ENCODE assay signal across 17 cellular contexts in genomic region chr2:207635468-207636200, GRCh38. TPM values are rescaled to one million over a fixed set of nuclear protein-coding genes. Genes with fewer than 3 reads are reported as not detected.
DNase-seq lines count a peak whose midpoint lies in the region; ATAC-seq and TF ChIP-seq lines count a peak whose summit lies in the region.
"Had no signal": no experiment of that assay in that cellular context is flagged by ENCODE, and none has a peak within 500 bp of the region (broad histone marks: within the 10 kb centered on the region; RNA-seq: fewer than 3 reads in every experiment).

No MANE protein-coding gene starts in this region.

- peaks cover 4% of the 10 kb centered on the region for H3K4me1 Mint-ChIP-seq in memory B cell
- H3K4me1 Mint-ChIP-seq: activated T-helper 17 cell treated with anti-CD3 and anti-CD28 coated beads, Interleukin-2, amount 50 U/mL, for 72 hours had no signal

- peaks cover 41% of the 10 kb centered on the region for H3F3A ChIP-seq in PC-9 (ENCODE audit: insufficient read depth, low read depth)

- POLR2A ChIA-PET in OCI-LY7 (lab: Charles Lee), result interaction anchor here (2.3 to 2.6 kb wide), 2 partner anchors 10 to 12 kb away, joined by 8 to 9 read pairs; partner anchors contain the start of gene METTL21A
- POLR2A ChIA-PET in PC-9 (lab: Charles Lee; ENCODE audit: unreplicated experiment), result interaction anchor here (0.6 kb wide), 1 partner anchor 19 kb away, joined by 6 read pairs; no protein-coding TSS in a partner anchor

- H3K27ac ChIP-seq in brain microvascular endothelial cell (no peak overlapping the region), OCI-LY7 (ENCODE audit: low read depth, low read length, poor library complexity, severe bottlenecking) (no peak overlapping the region), PC-9 (no peak overlapping the region)
- H3K27ac ChIP-seq: C4-2B had no signal

- in situ Hi-C loops in brain microvascular endothelial cell (cut with HindIII; ENCODE audit: low pct_ligation_motif_present, low sequenced_read_pairs), result no loop called here
- in situ Hi-C loops in GM13977 (cut with MboI; ENCODE audit: low pct_unique_long_range_greater_than_20kb, low sequenced_read_pairs, unreplicated experiment), result no loop called here

- ATAC-seq in memory B cell (ENCODE audit: low read depth), result peak; percentile 55
- ATAC-seq: activated CD8-positive, alpha-beta T cell treated with anti-CD3 and anti-CD28 coated beads, Interleukin-2, amount 10 ng/mL, durations not matched to agents 7 days and 5 days; activated T-helper 17 cell treated with anti-CD3 and anti-CD28 coated beads, Interleukin-2, amount 50 U/mL, for 72 hours had no signal

- H3K27me3 ChIP-seq in brain microvascular endothelial cell (replicated peaks) (no peaks in the 10 kb centered on the region), PC-9 (ENCODE audit: insufficient read depth, low read depth) (no peaks in the 10 kb centered on the region)

- H3K27ac Mint-ChIP-seq in memory B cell, result peak overlapping the region; percentile 62
- H3K27ac Mint-ChIP-seq: activated CD8-positive, alpha-beta T cell treated with anti-CD3 and anti-CD28 coated beads, Interleukin-2, amount 10 ng/mL, durations not matched to agents 7 days and 5 days; activated T-helper 17 cell treated with anti-CD3 and anti-CD28 coated beads, Interleukin-2, amount 50 U/mL, for 72 hours had no signal

- TF ChIP-seq CTCF in brain microvascular endothelial cell (IDR thresholded peaks at IDR 0.05; ENCODE audit: low read depth, low read length, missing control alignments), result peak; percentile 9
- no peak for TF ChIP-seq CTCF in GM13977 (IDR thresholded peaks at IDR 0.05; ENCODE audit: extremely low read depth, insufficient read depth, missing control alignments)
- no peak for TF ChIP-seq CTCF in OCI-LY7 (conservative IDR thresholded peaks at IDR 0.05; ENCODE audit: low read length)
- TF ChIP-seq CTCF in PC-9 (conservative IDR thresholded peaks at IDR 0.05), result no peak

- no peaks in the 10 kb centered on the region for H3K9me2 ChIP-seq in OCI-LY7 (ENCODE audit: insufficient read depth, low read length)
- no peaks in the 10 kb centered on the region for H3K9me2 ChIP-seq in PC-9 (ENCODE audit: insufficient read depth)

- H3K4me1 ChIP-seq in OCI-LY7 (ENCODE audit: insufficient read depth, low read length, poor library complexity, severe bottlenecking) (peaks cover 6% of the 10 kb centered on the region), PC-9 (replicated peaks; ENCODE audit: insufficient read depth) (peaks cover 45% of the 10 kb centered on the region)

- no peak overlapping the region for H3K4me3 ChIP-seq in brain microvascular endothelial cell (ENCODE audit: low read depth, low read length)
- no peak overlapping the region for H3K4me3 ChIP-seq in OCI-LY7 (ENCODE audit: low read depth, low read length, poor library complexity, severe bottlenecking)
- H3K4me3 ChIP-seq in PC-9, result no peak overlapping the region

- H3K79me2 ChIP-seq in OCI-LY7 (ENCODE audit: insufficient read depth, low read depth, low read length), result no peaks in the 10 kb centered on the region
- H3K79me2 ChIP-seq in PC-9 (ENCODE audit: low read depth), result no peaks in the 10 kb centered on the region

- DNase-seq in ELR (ENCODE audit: low read depth) (peak; percentile 84), MV-4-11 (lab: John Stamatoyannopoulos, UW) (peak; percentile 73), brain microvascular endothelial cell (peak; percentile 70), memory B cell (ENCODE audit: low spot score in 2 of 2) (no peak), GM13977 (ENCODE audit: low spot score) (no peak), OCI-LY7 (ENCODE audit: low spot score) (no peak), PC-9 (no peak)
- DNase-seq in activated T-cell treated with anti-CD3 and anti-CD28 coated beads, Interleukin-2, amount 50 U/mL, for 48 hours, result no peak
- DNase-seq: activated CD8-positive, alpha-beta T cell treated with anti-CD3 and anti-CD28 coated beads, Interleukin-2, amount 10 ng/mL, durations not matched to agents 7 days and 5 days; amygdala; DMS79; NCI-H187 treated with DMSO at 0.1 percent for 48 hours; NCI-H526 treated with DMSO at 0.1 percent for 48 hours; SHP77; stimulated activated CD4-positive, alpha-beta T cell treated with anti-CD3 and anti-CD28 coated beads, Interleukin-12 subunit alpha, Interleukin-12 subunit beta, amount 100 ng/mL, for 4 hours had no signal

- H3K9me3 ChIP-seq in OCI-LY7 (ENCODE audit: low read length) (peaks cover 9% of the 10 kb centered on the region), PC-9 (ENCODE audit: insufficient read depth, low read depth) (no peaks in the 10 kb centered on the region)

- intact Hi-C loops in OCI-LY7 (cut with micrococcal nuclease; ENCODE audit: unreplicated experiment), result no loop called here
- intact Hi-C loops in PC-9 (cut with micrococcal nuclease; ENCODE audit: unreplicated experiment), result no loop called here

- H3K36me3 Mint-ChIP-seq in memory B cell, result no peaks in the 10 kb centered on the region

- H4K20me1 ChIP-seq in OCI-LY7 (ENCODE audit: insufficient read depth, low read length) (no peaks in the 10 kb centered on the region), PC-9 (ENCODE audit: insufficient read depth) (no peaks in the 10 kb centered on the region)

- no peak overlapping the region for H3K4me2 ChIP-seq in OCI-LY7 (ENCODE audit: low read length)
- H3K4me2 ChIP-seq in PC-9, result no peak overlapping the region

- BruUV-seq in OCI-LY7 (replicated peaks; lab: Mats Ljungman, UMichigan), result no TSS peak
- no TSS peak for BruUV-seq in PC-9 (replicated peaks; lab: Mats Ljungman, UMichigan)

- H3K4me3 Mint-ChIP-seq in memory B cell, result no peak overlapping the region
- H3K4me3 Mint-ChIP-seq: activated CD8-positive, alpha-beta T cell treated with anti-CD3 and anti-CD28 coated beads, Interleukin-2, amount 10 ng/mL, durations not matched to agents 7 days and 5 days; activated T-helper 17 cell treated with anti-CD3 and anti-CD28 coated beads, Interleukin-2, amount 50 U/mL, for 72 hours had no signal

- H3K27me3 Mint-ChIP-seq in memory B cell, result no peaks in the 10 kb centered on the region
- H3K27me3 Mint-ChIP-seq: activated T-helper 17 cell treated with anti-CD3 and anti-CD28 coated beads, Interleukin-2, amount 50 U/mL, for 72 hours had no signal

- H3K36me3 ChIP-seq in brain microvascular endothelial cell (replicated peaks) (no peaks in the 10 kb centered on the region), OCI-LY7 (ENCODE audit: insufficient read depth, low read length) (no peaks in the 10 kb centered on the region), PC-9 (ENCODE audit: low read depth) (no peaks in the 10 kb centered on the region)

- H3K9me3 Mint-ChIP-seq in memory B cell, result peaks cover 2% of the 10 kb centered on the region
- H3K9me3 Mint-ChIP-seq: activated T-helper 17 cell treated with anti-CD3 and anti-CD28 coated beads, Interleukin-2, amount 50 U/mL, for 72 hours had no signal

- H2AFZ ChIP-seq in OCI-LY7 (ENCODE audit: low read length), result no peak overlapping the region
- H2AFZ ChIP-seq in PC-9, result no peak overlapping the region

- CTCF ChIA-PET in OCI-LY7 (lab: Charles Lee; ENCODE audit: unreplicated experiment), result no interaction called here
- CTCF ChIA-PET in PC-9 (lab: Charles Lee), result interaction anchor here (0.7 kb wide), 1 partner anchor 232 kb away, joined by 3 read pairs; no protein-coding TSS in a partner anchor

RNA-seq across cellular contexts. Expression of gene METTL21A, which starts 10.4 kb away (rescaled TPM):
- 55.2 and 61.1 TPM in 2 replicates for total RNA-seq in OCI-LY7 (2014; rRNA removed; shearing (Covaris generic))
- 58.9 and 71.4 TPM in 2 replicates for total RNA-seq in OCI-LY7 (2022)
- total RNA-seq in PC-9 (2021), result 11.7 and 13.6 TPM in 2 replicates

Comparison
In these comparisons a context has a peak if more than half of its experiments do, and no peak if none do; other contexts are left out.
1. DNase-seq: peak in ELR (single experiment), MV-4-11 (single experiment) and brain microvascular endothelial cell (single experiment); none in memory B cell (0 of 2), GM13977 (single experiment), activated T-cell treated with anti-CD3 and anti-CD28 coated beads, Interleukin-2, amount 50 U/mL, for 48 hours (0 of 2), OCI-LY7 (single experiment) and PC-9 (0 of 2).